Comparison of ENCODE assay signal across 8 cellular contexts in the genomic region with DNA sequence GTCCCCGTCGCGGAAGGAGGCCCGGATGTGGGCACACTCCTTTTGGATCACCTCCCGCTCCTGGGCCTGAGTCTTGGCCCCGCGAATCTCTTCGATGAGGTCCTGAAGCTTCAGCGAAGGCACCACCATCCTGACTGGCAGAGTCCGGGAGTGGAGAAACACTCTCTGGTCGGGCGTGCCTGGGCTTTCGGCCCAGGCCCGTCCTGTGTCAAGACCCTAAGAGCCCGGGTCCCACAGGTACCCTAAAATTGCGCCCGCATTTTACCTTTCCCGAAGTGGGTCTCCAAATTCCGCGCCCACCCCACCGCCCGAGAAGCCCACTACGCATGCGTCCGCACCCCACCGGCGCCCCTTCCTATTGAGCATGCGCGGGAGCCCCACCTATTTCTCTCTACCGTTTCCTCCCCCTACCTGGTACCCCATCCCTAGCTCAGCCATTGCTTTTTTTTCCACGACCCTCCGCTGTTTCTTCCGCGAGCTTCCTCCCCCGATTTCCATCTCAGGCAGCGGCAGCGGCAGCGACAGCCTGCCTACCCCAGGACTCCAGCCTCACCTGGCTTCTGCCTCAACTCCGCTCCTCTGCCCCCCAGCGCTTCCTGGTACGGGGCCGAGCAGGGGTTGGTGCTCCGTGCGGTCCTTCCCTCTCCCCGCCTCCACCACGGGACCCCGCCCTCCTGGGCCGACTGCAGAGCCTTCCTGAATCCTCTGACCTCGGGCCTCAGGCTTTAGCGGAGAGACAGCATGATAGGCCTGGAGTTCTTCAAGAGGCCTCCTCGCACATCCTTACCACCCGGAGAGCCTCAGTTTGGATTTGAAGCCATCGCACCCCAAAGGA. TPM values are rescaled to one million over a fixed set of nuclear protein-coding genes. Genes with fewer than 3 reads are reported as not detected.
DNase-seq lines count a peak whose midpoint lies in the region; ATAC-seq and TF ChIP-seq lines count a peak whose summit lies in the region.

A gene with protein sequence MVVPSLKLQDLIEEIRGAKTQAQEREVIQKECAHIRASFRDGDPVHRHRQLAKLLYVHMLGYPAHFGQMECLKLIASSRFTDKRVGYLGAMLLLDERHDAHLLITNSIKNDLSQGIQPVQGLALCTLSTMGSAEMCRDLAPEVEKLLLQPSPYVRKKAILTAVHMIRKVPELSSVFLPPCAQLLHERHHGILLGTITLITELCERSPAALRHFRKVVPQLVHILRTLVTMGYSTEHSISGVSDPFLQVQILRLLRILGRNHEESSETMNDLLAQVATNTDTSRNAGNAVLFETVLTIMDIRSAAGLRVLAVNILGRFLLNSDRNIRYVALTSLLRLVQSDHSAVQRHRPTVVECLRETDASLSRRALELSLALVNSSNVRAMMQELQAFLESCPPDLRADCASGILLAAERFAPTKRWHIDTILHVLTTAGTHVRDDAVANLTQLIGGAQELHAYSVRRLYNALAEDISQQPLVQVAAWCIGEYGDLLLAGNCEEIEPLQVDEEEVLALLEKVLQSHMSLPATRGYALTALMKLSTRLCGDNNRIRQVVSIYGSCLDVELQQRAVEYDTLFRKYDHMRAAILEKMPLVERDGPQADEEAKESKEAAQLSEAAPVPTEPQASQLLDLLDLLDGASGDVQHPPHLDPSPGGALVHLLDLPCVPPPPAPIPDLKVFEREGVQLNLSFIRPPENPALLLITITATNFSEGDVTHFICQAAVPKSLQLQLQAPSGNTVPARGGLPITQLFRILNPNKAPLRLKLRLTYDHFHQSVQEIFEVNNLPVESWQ (minus strand): TSS at position 606 of the 835 bp plus-strand sequence. CDS start 477 bp downstream, at position 129.

- TF ChIP-seq CTCF in activated B cell treated with CpG ODN at 0.5 μM for 24 hours (IDR thresholded peaks at IDR 0.05) (no peak), cardiac fibroblast (IDR thresholded peaks at IDR 0.05; ENCODE audit: low read depth, low read length) (no peak)

- intact Hi-C loops in activated B cell treated with CpG ODN at 0.5 μM for 24 hours (cut with micrococcal nuclease) = loop anchor here (1.0 kb wide), 3 partner anchors 11 to 98 kb away; partner anchors contain the start of genes NGDN, THTPA and ZFHX2

- H3K4me3 ChIP-seq in ACC112 (ENCODE audit: low read depth, low read length) = peak within 1 kb of the TSS; percentile 85
- peak within 1 kb of the TSS; percentile 64 to 69 for H3K4me3 ChIP-seq in cardiac fibroblast (replicated peaks in 1 of 2; ENCODE audit: low read depth in 2 of 2, low read length in 2 of 2)

- CTCF ChIA-PET in activated B cell treated with CpG ODN at 0.5 μM for 24 hours (lab: Charles Lee) = interaction anchor here (1.0 kb wide), 2 partner anchors 22 to 89 kb away, joined by 3 to 5 read pairs; no protein-coding TSS in a partner anchor

- H3K4me3 Mint-ChIP-seq in activated B cell treated with CpG ODN at 0.5 μM for 24 hours = peak within 1 kb of the TSS; percentile 100

- H3K36me3 ChIP-seq in ACC112 (ENCODE audit: insufficient read depth, low read length) = no peaks in the 10 kb centered on the region

- POLR2A ChIA-PET in activated B cell treated with CpG ODN at 0.5 μM for 24 hours (lab: Charles Lee) = interaction anchor here (0.7 to 3.2 kb wide), 7 partner anchors 11 to 598 kb away, joined by 3 to 41 read pairs (median 4); partner anchors contain the start of genes ACIN1, NGDN, PABPN1 and PSME2

- peaks cover 9% of the 10 kb centered on the region for H3K27me3 Mint-ChIP-seq in activated B cell treated with CpG ODN at 0.5 μM for 24 hours

- H3K9me3 Mint-ChIP-seq in activated B cell treated with CpG ODN at 0.5 μM for 24 hours = no peaks in the 10 kb centered on the region

- H3K79me2 ChIP-seq in ACC112 (ENCODE audit: control insufficient read depth, insufficient read depth, low read length, unreplicated experiment) = no peaks in the 10 kb centered on the region

- peak; percentile 89 for DNase-seq in NCI-H226
- peak; percentile 87 for DNase-seq in activated B cell treated with CpG ODN at 0.5 μM for 24 hours
- peak; percentile 65 to 84 for DNase-seq in cardiac fibroblast (ENCODE audit: low read depth in 2 of 2)
- peak; percentile 97 for DNase-seq in islet precursor cell
- peak; percentile 79 to 90 for DNase-seq in stimulated activated CD4-positive, alpha-beta T cell treated with anti-CD3 and anti-CD28 coated beads, Interleukin-15, amount 100 ng/mL, for 48 hours (ENCODE audit: low read depth in 2 of 2)

- peak within 1 kb of the TSS; percentile 93 for H2AFZ ChIP-seq in ACC112 (ENCODE audit: low read length, unreplicated experiment)

- H3K4me1 ChIP-seq in ACC112 (ENCODE audit: control insufficient read depth, insufficient read depth, low read length, unreplicated experiment) = peaks cover 9% of the 10 kb centered on the region

- no peaks in the 10 kb centered on the region for H3K27me3 ChIP-seq in ACC112 (ENCODE audit: insufficient read depth, low read length)

- H3K36me3 Mint-ChIP-seq in activated B cell treated with CpG ODN at 0.5 μM for 24 hours (ENCODE audit: low read depth) = peaks cover 40% of the 10 kb centered on the region

- 0 out of 2 replicates have a peak within 1 kb of the TSS, but pooled peaks have one; percentile 7 for H3K27ac ChIP-seq in ACC112 (ENCODE audit: low read depth, low read length)

- H3K27ac Mint-ChIP-seq in activated B cell treated with CpG ODN at 0.5 μM for 24 hours = peak within 1 kb of the TSS; percentile 98

- ATAC-seq in GM18870 (IDR thresholded peaks at IDR 0.05; ENCODE audit: unreplicated experiment) = peak; percentile 59
- ATAC-seq in HG03108 (IDR thresholded peaks at IDR 0.05; ENCODE audit: unreplicated experiment) = peak; percentile 92
- ATAC-seq in activated B cell treated with CpG ODN at 0.5 μM for 24 hours (ENCODE audit: low read depth) = peak; percentile 96

- peaks cover 32% of the 10 kb centered on the region for H3K4me1 Mint-ChIP-seq in activated B cell treated with CpG ODN at 0.5 μM for 24 hours

RNA-seq across cellular contexts. Expression of the gene that starts here (rescaled TPM):
- total RNA-seq in activated B cell treated with CpG ODN at 0.5 μM for 24 hours = 336 and 373 TPM in 2 replicates

Comparison
In these comparisons a context has a peak if more than half of its experiments do, and no peak if none do; other contexts are left out.
1. Peak in every context shown above with its lines: DNase-seq, ATAC-seq, H3K4me3 ChIP-seq and H3K27ac ChIP-seq.